In genomic region chr15:92832992-92833438, GRCh38 we compare ENCODE assay signal across 8 cellular contexts.
DNase-seq lines count a peak whose midpoint lies in the region; ATAC-seq, FAIRE-seq and TF ChIP-seq lines count a peak whose summit lies in the region.

No MANE protein-coding gene starts in this region.

- peak overlapping the region; percentile 97 for H3K27ac Mint-ChIP-seq in activated naive CD8-positive, alpha-beta T cell

- 80% methylated on average over 5 of the region's 5 CpGs for WGBS in HepG2 (ENCODE audit: low lambda C conversion rate)

- no peak for FAIRE-seq in HepG2 (lab: Jason Lieb, UNC)

- H3K4me1 ChIP-seq in HepG2 (ENCODE audit: insufficient read depth, low read length): peaks cover 37% of the 10 kb centered on the region

- H2AFZ ChIP-seq in HepG2 (ENCODE audit: low read length): no peak overlapping the region

- ATAC-seq in HepG2: no peak

- H3K4me3 ChIP-seq in HepG2 (replicated peaks in 1 of 3; ENCODE audit: insufficient read depth in 1 of 3, low read depth in 2 of 3, low read length in 3 of 3): no peak overlapping the region

- peak overlapping the region; percentile 40 for H3K4me3 Mint-ChIP-seq in activated naive CD8-positive, alpha-beta T cell

- TF ChIP-seq CTCF in HepG2 (CRISPR knock-in tag; IDR thresholded peaks at IDR 0.05): no peak

- intact Hi-C loops in HepG2 (cut with micrococcal nuclease; ENCODE audit: unreplicated experiment): loop anchor here (1.0 kb wide), 1 partner anchor 49 kb away; no protein-coding TSS in a partner anchor

- no peaks in the 10 kb centered on the region for H3K79me2 ChIP-seq in HepG2 (ENCODE audit: insufficient read depth, low read length)

- H3K27me3 ChIP-seq in HepG2 (ENCODE audit: control insufficient read depth in 1 of 2, insufficient read depth in 2 of 2, low read length in 2 of 2): no peaks in the 10 kb centered on the region

- in situ Hi-C loops in HepG2 (cut with HindIII; ENCODE audit: extremely low pct_ligation_motif_present, low pct_unique_long_range_greater_than_20kb): no loop called here

- H3K27ac ChIP-seq in HepG2 (ENCODE audit: extremely low read length, insufficient read depth, low read length): peak overlapping the region; percentile 95

- H3K9me3 Mint-ChIP-seq in activated naive CD8-positive, alpha-beta T cell (ENCODE audit: low read depth): no peaks in the 10 kb centered on the region

- no peaks in the 10 kb centered on the region for H3K27me3 Mint-ChIP-seq in activated naive CD8-positive, alpha-beta T cell

- CTCF ChIA-PET in HepG2 (lab: Yijun Ruan, JAX; ENCODE audit: low intra/inter-chr PET ratio, low total read pairs): no interaction called here

- DNase-seq in SIG-M5 treated with dmso at 0.1 percent for 504 hours (lab: John Stamatoyannopoulos, UW; ENCODE audit: unreplicated experiment) (peak; percentile 39), SIG-M5 (lab: John Stamatoyannopoulos, UW) (no peak), HepG2 (ENCODE audit: low spot score) (no peak), superior temporal gyrus (ENCODE audit: extremely low spot score) (peak; percentile 58), NCI-H2029 (lab: John Stamatoyannopoulos, UW) (no peak), glomerular visceral epithelial cell (ENCODE audit: extremely low spot score) (no peak), cerebellar nuclear complex (lab: John Stamatoyannopoulos, UW) (no peak)

- no peaks in the 10 kb centered on the region for H4K20me1 ChIP-seq in HepG2 (ENCODE audit: insufficient read depth, low read length)

- no peaks in the 10 kb centered on the region for H3K36me3 Mint-ChIP-seq in activated naive CD8-positive, alpha-beta T cell

- POLR2A ChIA-PET in HepG2 (lab: Yijun Ruan, JAX): interaction anchor here (1.9 to 4.7 kb wide), 11 partner anchors 12 to 75 kb away, joined by 10 to 132 read pairs (median 20); partner anchors contain the start of gene CHD2

- TF ChIP-seq EP300 in HepG2 (IDR thresholded peaks at IDR 0.05; ENCODE audit: low read depth in 2 of 2, low read length in 2 of 2) (no peak), HepG2 (CRISPR knock-in tag; IDR thresholded peaks at IDR 0.05; ENCODE audit: borderline replicate concordance) (no peak)

- no peaks in the 10 kb centered on the region for H3K36me3 ChIP-seq in HepG2 (replicated peaks in 1 of 2; ENCODE audit: control insufficient read depth in 1 of 2, insufficient read depth in 2 of 2, low read length in 2 of 2)

- H3K9me3 ChIP-seq in HepG2 (ENCODE audit: low read length): no peaks in the 10 kb centered on the region

- H3K9ac ChIP-seq in HepG2 (ENCODE audit: insufficient read depth, low read depth, low read length): peak overlapping the region; percentile 23; the same call in 1 of the 2 replicates

- TF ChIP-seq RAD21 in HepG2 (CRISPR knock-in tag; IDR thresholded peaks at IDR 0.05): no peak

- BruUV-seq in HepG2 (replicated peaks; lab: Mats Ljungman, UMichigan): no TSS peak

- TF ChIP-seq POLR2A in HepG2 (IDR thresholded peaks at IDR 0.05; ENCODE audit: insufficient read depth in 1 of 2, low read depth in 2 of 2, low read length in 2 of 2): no peak

- peaks cover 59% of the 10 kb centered on the region for H3K4me1 Mint-ChIP-seq in activated naive CD8-positive, alpha-beta T cell (ENCODE audit: low read depth)

- H3K4me2 ChIP-seq in HepG2 (ENCODE audit: low read depth, low read length): peak overlapping the region; percentile 83

TF ChIP-seq in HepG2, 621 proteins besides CTCF, POLR2A, EP300 and RAD21:
- TF ChIP-seq RBM39 (IDR thresholded peaks at IDR 0.05; ENCODE audit: low read depth, low read length, poor library complexity, severe bottlenecking): no peak
- 0 out of 2 replicates have a peak, but pooled peaks have one; percentile 0 for TF ChIP-seq ZNF770 (CRISPR knock-in tag; IDR thresholded peaks at IDR 0.05)

Comparison
In these comparisons a context has a peak if more than half of its experiments do, and no peak if none do; other contexts are left out.
1. DNase-seq: peak in SIG-M5 treated with dmso at 0.1 percent for 504 hours (single experiment) and superior temporal gyrus (single experiment); none in SIG-M5 (single experiment), HepG2 (single experiment), NCI-H2029 (single experiment), glomerular visceral epithelial cell (single experiment) and cerebellar nuclear complex (0 of 2).